In the genomic region with DNA sequence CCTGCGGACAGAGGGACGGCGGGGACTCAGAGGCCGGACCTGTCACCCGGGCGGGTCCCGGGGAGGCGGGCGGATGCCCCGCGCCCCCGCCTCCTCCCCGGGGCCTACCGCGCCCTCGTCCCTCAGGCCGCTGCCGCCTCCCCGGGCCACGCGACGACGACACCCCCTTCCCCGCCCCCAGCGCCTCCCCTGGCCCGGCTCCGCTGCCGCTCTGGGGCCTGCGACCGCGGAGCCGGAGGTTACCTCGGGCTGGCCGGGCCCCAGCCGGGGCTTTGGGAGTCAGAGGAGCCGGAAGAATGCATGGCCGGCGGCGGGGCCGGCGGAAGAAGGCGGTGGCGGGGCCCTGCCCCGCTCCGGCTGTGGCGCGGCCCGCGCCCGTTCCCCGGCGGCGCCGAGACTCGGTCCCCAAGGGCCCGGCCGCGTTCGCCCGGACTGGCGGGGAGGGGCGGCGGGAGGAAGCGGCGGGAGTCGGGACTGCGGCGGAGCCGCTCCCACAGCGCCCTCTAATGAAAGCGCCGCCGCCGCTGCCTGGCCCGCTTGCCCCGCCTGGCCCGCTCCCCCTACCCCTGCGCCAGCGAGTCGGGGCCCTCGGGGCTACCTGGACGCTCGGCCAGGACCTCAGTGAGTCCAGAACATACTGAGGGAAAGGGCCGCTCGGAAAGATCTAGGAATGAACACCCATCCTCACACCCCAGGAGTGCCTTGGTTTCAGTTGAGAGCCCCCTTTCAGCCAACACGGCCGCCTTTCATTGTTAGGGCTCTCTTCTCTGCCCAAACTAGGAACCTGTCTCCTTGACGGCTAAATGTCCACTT, we compare ENCODE assay signal across 8 cellular contexts. TPM values are rescaled to one million over a fixed set of nuclear protein-coding genes. Genes with fewer than 3 reads are reported as not detected.
DNase-seq lines count a peak whose midpoint lies in the region; ATAC-seq and TF ChIP-seq lines count a peak whose summit lies in the region.

Gene LPGAT1, minus strand, starts transcription at position 434 of the 813 bp plus-strand sequence. CDS start 1,467 bp downstream, outside the sequence.

- H3K9me3 Mint-ChIP-seq in activated T-cell treated with anti-CD3 and anti-CD28 coated beads, Interleukin-2, amount 50 U/mL, for 4 hours = no peaks in the 10 kb centered on the region

- ATAC-seq in GM19438 (IDR thresholded peaks at IDR 0.05; ENCODE audit: low read depth, unreplicated experiment) = peak; percentile 70
- ATAC-seq in activated T-cell treated with anti-CD3 and anti-CD28 coated beads, Interleukin-2, amount 50 U/mL, for 4 hours = peak; percentile 86 to 90
- peak; percentile 95 for ATAC-seq in esophagus mucosa

- H3K27me3 ChIP-seq in PC-9 (ENCODE audit: insufficient read depth, low read depth) = no peaks in the 10 kb centered on the region
- no peaks in the 10 kb centered on the region for H3K27me3 ChIP-seq in muscle layer of duodenum (ENCODE audit: low read depth, low read length)

- H3K36me3 ChIP-seq in PC-9 (ENCODE audit: low read depth) = peaks cover 5% of the 10 kb centered on the region; the same call in 1 of the 2 replicates
- no peaks in the 10 kb centered on the region for H3K36me3 ChIP-seq in muscle layer of duodenum (ENCODE audit: control insufficient read depth in 1 of 2, insufficient read depth in 2 of 2, low read length in 2 of 2)

- H3K4me2 ChIP-seq in PC-9 = peak within 1 kb of the TSS; percentile 85

- H3K4me3 ChIP-seq in PC-9 (peak within 1 kb of the TSS; percentile 75), muscle layer of duodenum (ENCODE audit: low read depth in 1 of 2, low read length in 2 of 2) (peak within 1 kb of the TSS; percentile 78 to 87)

- peak within 1 kb of the TSS; percentile 88 for H3K4me3 Mint-ChIP-seq in activated T-cell treated with anti-CD3 and anti-CD28 coated beads, Interleukin-2, amount 50 U/mL, for 4 hours

- H3K4me1 ChIP-seq in PC-9 (replicated peaks; ENCODE audit: insufficient read depth) (peaks cover 15% of the 10 kb centered on the region; the same call in 1 of the 2 replicates), muscle layer of duodenum (ENCODE audit: control insufficient read depth in 1 of 2, insufficient read depth in 2 of 2, low read length in 2 of 2) (peaks cover 0 to 19% of the 10 kb centered on the region in 2 donors)

- H3F3A ChIP-seq in PC-9 (ENCODE audit: insufficient read depth, low read depth) = no peaks in the 10 kb centered on the region; the same call in 1 of the 2 replicates

- no peaks in the 10 kb centered on the region for H3K27me3 Mint-ChIP-seq in activated T-cell treated with anti-CD3 and anti-CD28 coated beads, Interleukin-2, amount 50 U/mL, for 4 hours (ENCODE audit: low read depth)

- H4K20me1 ChIP-seq in PC-9 (ENCODE audit: insufficient read depth) = no peaks in the 10 kb centered on the region

- no peaks in the 10 kb centered on the region for H3K9me2 ChIP-seq in PC-9 (ENCODE audit: insufficient read depth)

- CTCF ChIA-PET in PC-9 (lab: Charles Lee) = interaction anchor here (0.7 kb wide), 1 partner anchor 125 kb away, joined by 5 read pairs; no protein-coding TSS in a partner anchor

- POLR2A ChIA-PET in PC-9 (lab: Charles Lee; ENCODE audit: unreplicated experiment) = no interaction called here

- TF ChIP-seq CTCF in PC-9 (conservative IDR thresholded peaks at IDR 0.05) = peak; percentile 62

- peaks cover 6% of the 10 kb centered on the region; the same call in 1 of the 2 replicates for H3K79me2 ChIP-seq in PC-9 (ENCODE audit: low read depth)

- H3K27ac ChIP-seq in PC-9 (peak within 1 kb of the TSS; percentile 29; the same call in 1 of the 2 replicates), muscle layer of duodenum (ENCODE audit: low read length) (peak within 1 kb of the TSS; percentile 60)

- H3K9me3 ChIP-seq in PC-9 (ENCODE audit: insufficient read depth, low read depth) (no peaks in the 10 kb centered on the region), muscle layer of duodenum (ENCODE audit: control insufficient read depth in 1 of 2, low read length in 2 of 2) (no peaks in the 10 kb centered on the region)

- peak; percentile 94 for DNase-seq in COLO668 (lab: John Stamatoyannopoulos, UW; ENCODE audit: unreplicated experiment)
- DNase-seq in HK-2 (ENCODE audit: unreplicated experiment) = peak; percentile 80
- peak in 1 of 2 experiments; percentile 80 for DNase-seq in PC-9
- DNase-seq in activated T-cell treated with anti-CD3 and anti-CD28 coated beads, Interleukin-2, amount 50 U/mL, for 4 hours = peak; percentile 64
- peak; percentile 37 to 40 for DNase-seq in stimulated activated CD8-positive, alpha-beta memory T cell treated with anti-CD3 and anti-CD28 coated beads, Interleukin-7, amount 100 ng/mL, for 48 hours (ENCODE audit: extremely low read depth in 1 of 2, low read depth in 1 of 2)

- TSS peak; percentile 70 for BruUV-seq in PC-9 (replicated peaks; lab: Mats Ljungman, UMichigan)

- H2AFZ ChIP-seq in PC-9 = peak within 1 kb of the TSS; percentile 81

- intact Hi-C loops in PC-9 (cut with micrococcal nuclease; ENCODE audit: unreplicated experiment) = loop anchor here (1.0 to 5.0 kb wide), 5 partner anchors 98 to 182 kb away; no protein-coding TSS in a partner anchor

- peaks cover 60% of the 10 kb centered on the region for H3K4me1 Mint-ChIP-seq in activated T-cell treated with anti-CD3 and anti-CD28 coated beads, Interleukin-2, amount 50 U/mL, for 4 hours (ENCODE audit: low read depth)

- no peaks in the 10 kb centered on the region for H3K36me3 Mint-ChIP-seq in activated T-cell treated with anti-CD3 and anti-CD28 coated beads, Interleukin-2, amount 50 U/mL, for 4 hours (ENCODE audit: insufficient read depth)

RNA-seq across cellular contexts. Expression of gene LPGAT1, which starts in this region (rescaled TPM):
- total RNA-seq in PC-9 (2021) (46.0 and 46.8 TPM in 2 replicates), esophagus mucosa (17.1 TPM)
- total RNA-seq in activated T-cell treated with anti-CD3 and anti-CD28 coated beads, Interleukin-2, amount 50 U/mL, for 4 hours = 10 to 100 TPM; 31.7 to 46.9 (median 36.0) TPM
